1 cellular context compared by ENCODE assay signal in the genomic region with DNA sequence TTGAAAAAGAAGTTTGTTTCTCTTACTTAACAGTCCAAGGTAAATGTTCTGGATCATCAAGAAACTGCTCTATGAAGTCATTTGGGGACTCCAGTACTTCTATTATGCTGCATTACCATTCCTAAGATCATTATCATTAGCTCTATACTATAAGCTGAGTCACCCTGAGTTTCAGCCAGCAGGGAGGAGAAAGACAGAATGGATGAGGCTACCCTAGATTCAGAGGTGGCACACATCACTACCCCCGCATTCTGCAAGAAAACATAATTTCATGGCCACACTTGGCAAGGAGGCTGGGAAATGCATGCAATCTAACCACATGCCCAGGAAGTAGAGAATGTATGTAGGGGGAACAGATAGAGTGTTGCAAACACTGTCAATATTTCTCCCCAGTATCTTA.
TF ChIP-seq lines count a peak whose summit lies in the region.

No MANE protein-coding gene starts in this region.

TF ChIP-seq in K562, 482 proteins besides CTCF, POLR2A, EP300 and RAD21 (continued from another document and continues in another):
- TF ChIP-seq, protein P1, sequence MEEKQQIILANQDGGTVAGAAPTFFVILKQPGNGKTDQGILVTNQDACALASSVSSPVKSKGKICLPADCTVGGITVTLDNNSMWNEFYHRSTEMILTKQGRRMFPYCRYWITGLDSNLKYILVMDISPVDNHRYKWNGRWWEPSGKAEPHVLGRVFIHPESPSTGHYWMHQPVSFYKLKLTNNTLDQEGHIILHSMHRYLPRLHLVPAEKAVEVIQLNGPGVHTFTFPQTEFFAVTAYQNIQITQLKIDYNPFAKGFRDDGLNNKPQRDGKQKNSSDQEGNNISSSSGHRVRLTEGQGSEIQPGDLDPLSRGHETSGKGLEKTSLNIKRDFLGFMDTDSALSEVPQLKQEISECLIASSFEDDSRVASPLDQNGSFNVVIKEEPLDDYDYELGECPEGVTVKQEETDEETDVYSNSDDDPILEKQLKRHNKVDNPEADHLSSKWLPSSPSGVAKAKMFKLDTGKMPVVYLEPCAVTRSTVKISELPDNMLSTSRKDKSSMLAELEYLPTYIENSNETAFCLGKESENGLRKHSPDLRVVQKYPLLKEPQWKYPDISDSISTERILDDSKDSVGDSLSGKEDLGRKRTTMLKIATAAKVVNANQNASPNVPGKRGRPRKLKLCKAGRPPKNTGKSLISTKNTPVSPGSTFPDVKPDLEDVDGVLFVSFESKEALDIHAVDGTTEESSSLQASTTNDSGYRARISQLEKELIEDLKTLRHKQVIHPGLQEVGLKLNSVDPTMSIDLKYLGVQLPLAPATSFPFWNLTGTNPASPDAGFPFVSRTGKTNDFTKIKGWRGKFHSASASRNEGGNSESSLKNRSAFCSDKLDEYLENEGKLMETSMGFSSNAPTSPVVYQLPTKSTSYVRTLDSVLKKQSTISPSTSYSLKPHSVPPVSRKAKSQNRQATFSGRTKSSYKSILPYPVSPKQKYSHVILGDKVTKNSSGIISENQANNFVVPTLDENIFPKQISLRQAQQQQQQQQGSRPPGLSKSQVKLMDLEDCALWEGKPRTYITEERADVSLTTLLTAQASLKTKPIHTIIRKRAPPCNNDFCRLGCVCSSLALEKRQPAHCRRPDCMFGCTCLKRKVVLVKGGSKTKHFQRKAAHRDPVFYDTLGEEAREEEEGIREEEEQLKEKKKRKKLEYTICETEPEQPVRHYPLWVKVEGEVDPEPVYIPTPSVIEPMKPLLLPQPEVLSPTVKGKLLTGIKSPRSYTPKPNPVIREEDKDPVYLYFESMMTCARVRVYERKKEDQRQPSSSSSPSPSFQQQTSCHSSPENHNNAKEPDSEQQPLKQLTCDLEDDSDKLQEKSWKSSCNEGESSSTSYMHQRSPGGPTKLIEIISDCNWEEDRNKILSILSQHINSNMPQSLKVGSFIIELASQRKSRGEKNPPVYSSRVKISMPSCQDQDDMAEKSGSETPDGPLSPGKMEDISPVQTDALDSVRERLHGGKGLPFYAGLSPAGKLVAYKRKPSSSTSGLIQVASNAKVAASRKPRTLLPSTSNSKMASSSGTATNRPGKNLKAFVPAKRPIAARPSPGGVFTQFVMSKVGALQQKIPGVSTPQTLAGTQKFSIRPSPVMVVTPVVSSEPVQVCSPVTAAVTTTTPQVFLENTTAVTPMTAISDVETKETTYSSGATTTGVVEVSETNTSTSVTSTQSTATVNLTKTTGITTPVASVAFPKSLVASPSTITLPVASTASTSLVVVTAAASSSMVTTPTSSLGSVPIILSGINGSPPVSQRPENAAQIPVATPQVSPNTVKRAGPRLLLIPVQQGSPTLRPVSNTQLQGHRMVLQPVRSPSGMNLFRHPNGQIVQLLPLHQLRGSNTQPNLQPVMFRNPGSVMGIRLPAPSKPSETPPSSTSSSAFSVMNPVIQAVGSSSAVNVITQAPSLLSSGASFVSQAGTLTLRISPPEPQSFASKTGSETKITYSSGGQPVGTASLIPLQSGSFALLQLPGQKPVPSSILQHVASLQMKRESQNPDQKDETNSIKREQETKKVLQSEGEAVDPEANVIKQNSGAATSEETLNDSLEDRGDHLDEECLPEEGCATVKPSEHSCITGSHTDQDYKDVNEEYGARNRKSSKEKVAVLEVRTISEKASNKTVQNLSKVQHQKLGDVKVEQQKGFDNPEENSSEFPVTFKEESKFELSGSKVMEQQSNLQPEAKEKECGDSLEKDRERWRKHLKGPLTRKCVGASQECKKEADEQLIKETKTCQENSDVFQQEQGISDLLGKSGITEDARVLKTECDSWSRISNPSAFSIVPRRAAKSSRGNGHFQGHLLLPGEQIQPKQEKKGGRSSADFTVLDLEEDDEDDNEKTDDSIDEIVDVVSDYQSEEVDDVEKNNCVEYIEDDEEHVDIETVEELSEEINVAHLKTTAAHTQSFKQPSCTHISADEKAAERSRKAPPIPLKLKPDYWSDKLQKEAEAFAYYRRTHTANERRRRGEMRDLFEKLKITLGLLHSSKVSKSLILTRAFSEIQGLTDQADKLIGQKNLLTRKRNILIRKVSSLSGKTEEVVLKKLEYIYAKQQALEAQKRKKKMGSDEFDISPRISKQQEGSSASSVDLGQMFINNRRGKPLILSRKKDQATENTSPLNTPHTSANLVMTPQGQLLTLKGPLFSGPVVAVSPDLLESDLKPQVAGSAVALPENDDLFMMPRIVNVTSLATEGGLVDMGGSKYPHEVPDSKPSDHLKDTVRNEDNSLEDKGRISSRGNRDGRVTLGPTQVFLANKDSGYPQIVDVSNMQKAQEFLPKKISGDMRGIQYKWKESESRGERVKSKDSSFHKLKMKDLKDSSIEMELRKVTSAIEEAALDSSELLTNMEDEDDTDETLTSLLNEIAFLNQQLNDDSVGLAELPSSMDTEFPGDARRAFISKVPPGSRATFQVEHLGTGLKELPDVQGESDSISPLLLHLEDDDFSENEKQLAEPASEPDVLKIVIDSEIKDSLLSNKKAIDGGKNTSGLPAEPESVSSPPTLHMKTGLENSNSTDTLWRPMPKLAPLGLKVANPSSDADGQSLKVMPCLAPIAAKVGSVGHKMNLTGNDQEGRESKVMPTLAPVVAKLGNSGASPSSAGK (IDR thresholded peaks at IDR 0.05), result no peak
- TF ChIP-seq, protein P2, sequence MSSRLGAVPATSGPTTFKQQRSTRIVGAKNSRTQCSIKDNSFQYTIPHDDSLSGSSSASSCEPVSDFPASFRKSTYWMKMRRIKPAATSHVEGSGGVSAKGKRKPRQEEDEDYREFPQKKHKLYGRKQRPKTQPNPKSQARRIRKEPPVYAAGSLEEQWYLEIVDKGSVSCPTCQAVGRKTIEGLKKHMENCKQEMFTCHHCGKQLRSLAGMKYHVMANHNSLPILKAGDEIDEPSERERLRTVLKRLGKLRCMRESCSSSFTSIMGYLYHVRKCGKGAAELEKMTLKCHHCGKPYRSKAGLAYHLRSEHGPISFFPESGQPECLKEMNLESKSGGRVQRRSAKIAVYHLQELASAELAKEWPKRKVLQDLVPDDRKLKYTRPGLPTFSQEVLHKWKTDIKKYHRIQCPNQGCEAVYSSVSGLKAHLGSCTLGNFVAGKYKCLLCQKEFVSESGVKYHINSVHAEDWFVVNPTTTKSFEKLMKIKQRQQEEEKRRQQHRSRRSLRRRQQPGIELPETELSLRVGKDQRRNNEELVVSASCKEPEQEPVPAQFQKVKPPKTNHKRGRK (tag; IDR thresholded peaks at IDR 0.05), result no peak
- TF ChIP-seq PHB (CRISPR knock-in tag; IDR thresholded peaks at IDR 0.05) (no peak), GATAD2A (IDR thresholded peaks at IDR 0.05) (no peak), FOXJ2 (tag; IDR thresholded peaks at IDR 0.05) (no peak), RBM39 (optimal IDR thresholded peaks at IDR 0.05; ENCODE audit: low read depth, low read length) (no peak), CREB1 (IDR thresholded peaks at IDR 0.05) (no peak), CREB1 (CRISPR knock-in tag; IDR thresholded peaks at IDR 0.05) (no peak), HDAC3 (IDR thresholded peaks at IDR 0.05; ENCODE audit: borderline replicate concordance, partially characterized antibody) (no peak), ZNF707 (CRISPR knock-in tag; conservative IDR thresholded peaks at IDR 0.05) (no peak), RB1 (IDR thresholded peaks at IDR 0.05; ENCODE audit: low read depth) (no peak), ETV5 (CRISPR knock-in tag; IDR thresholded peaks at IDR 0.05; ENCODE audit: low read depth) (no peak), ZNF830 (CRISPR knock-in tag; IDR thresholded peaks at IDR 0.05) (no peak), ZNF143 (CRISPR knock-in tag; IDR thresholded peaks at IDR 0.05) (no peak), DDX20 (tag; IDR thresholded peaks at IDR 0.05; ENCODE audit: low read depth) (no peak), CXXC5 (CRISPR knock-in tag; IDR thresholded peaks at IDR 0.05) (no peak), ETS2 (tag; IDR thresholded peaks at IDR 0.05; ENCODE audit: borderline replicate concordance, poor library complexity, severe bottlenecking) (no peak)
- TF ChIP-seq, protein P3, sequence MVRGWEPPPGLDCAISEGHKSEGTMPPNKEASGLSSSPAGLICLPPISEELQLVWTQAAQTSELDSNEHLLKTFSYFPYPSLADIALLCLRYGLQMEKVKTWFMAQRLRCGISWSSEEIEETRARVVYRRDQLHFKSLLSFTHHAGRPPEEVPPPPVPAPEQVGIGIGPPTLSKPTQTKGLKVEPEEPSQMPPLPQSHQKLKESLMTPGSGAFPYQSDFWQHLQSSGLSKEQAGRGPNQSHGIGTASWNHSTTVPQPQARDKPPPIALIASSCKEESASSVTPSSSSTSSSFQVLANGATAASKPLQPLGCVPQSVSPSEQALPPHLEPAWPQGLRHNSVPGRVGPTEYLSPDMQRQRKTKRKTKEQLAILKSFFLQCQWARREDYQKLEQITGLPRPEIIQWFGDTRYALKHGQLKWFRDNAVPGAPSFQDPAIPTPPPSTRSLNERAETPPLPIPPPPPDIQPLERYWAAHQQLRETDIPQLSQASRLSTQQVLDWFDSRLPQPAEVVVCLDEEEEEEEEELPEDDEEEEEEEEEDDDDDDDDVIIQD (CRISPR knock-in tag; IDR thresholded peaks at IDR 0.05), result no peak
- TF ChIP-seq, protein P4, sequence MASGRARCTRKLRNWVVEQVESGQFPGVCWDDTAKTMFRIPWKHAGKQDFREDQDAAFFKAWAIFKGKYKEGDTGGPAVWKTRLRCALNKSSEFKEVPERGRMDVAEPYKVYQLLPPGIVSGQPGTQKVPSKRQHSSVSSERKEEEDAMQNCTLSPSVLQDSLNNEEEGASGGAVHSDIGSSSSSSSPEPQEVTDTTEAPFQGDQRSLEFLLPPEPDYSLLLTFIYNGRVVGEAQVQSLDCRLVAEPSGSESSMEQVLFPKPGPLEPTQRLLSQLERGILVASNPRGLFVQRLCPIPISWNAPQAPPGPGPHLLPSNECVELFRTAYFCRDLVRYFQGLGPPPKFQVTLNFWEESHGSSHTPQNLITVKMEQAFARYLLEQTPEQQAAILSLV (tag; IDR thresholded peaks at IDR 0.05), result no peak
- TF ChIP-seq, protein P5, sequence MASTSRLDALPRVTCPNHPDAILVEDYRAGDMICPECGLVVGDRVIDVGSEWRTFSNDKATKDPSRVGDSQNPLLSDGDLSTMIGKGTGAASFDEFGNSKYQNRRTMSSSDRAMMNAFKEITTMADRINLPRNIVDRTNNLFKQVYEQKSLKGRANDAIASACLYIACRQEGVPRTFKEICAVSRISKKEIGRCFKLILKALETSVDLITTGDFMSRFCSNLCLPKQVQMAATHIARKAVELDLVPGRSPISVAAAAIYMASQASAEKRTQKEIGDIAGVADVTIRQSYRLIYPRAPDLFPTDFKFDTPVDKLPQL (IDR thresholded peaks at IDR 0.05; ENCODE audit: extremely low read depth, insufficient read length), result no peak
- TF ChIP-seq, protein P6, sequence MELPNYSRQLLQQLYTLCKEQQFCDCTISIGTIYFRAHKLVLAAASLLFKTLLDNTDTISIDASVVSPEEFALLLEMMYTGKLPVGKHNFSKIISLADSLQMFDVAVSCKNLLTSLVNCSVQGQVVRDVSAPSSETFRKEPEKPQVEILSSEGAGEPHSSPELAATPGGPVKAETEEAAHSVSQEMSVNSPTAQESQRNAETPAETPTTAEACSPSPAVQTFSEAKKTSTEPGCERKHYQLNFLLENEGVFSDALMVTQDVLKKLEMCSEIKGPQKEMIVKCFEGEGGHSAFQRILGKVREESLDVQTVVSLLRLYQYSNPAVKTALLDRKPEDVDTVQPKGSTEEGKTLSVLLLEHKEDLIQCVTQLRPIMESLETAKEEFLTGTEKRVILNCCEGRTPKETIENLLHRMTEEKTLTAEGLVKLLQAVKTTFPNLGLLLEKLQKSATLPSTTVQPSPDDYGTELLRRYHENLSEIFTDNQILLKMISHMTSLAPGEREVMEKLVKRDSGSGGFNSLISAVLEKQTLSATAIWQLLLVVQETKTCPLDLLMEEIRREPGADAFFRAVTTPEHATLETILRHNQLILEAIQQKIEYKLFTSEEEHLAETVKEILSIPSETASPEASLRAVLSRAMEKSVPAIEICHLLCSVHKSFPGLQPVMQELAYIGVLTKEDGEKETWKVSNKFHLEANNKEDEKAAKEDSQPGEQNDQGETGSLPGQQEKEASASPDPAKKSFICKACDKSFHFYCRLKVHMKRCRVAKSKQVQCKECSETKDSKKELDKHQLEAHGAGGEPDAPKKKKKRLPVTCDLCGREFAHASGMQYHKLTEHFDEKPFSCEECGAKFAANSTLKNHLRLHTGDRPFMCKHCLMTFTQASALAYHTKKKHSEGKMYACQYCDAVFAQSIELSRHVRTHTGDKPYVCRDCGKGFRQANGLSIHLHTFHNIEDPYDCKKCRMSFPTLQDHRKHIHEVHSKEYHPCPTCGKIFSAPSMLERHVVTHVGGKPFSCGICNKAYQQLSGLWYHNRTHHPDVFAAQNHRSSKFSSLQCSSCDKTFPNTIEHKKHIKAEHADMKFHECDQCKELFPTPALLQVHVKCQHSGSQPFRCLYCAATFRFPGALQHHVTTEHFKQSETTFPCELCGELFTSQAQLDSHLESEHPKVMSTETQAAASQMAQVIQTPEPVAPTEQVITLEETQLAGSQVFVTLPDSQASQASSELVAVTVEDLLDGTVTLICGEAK (IDR thresholded peaks at IDR 0.05), result no peak
- TF ChIP-seq, protein P6 (CRISPR knock-in tag; IDR thresholded peaks at IDR 0.05), result no peak
